In the genomic region with DNA sequence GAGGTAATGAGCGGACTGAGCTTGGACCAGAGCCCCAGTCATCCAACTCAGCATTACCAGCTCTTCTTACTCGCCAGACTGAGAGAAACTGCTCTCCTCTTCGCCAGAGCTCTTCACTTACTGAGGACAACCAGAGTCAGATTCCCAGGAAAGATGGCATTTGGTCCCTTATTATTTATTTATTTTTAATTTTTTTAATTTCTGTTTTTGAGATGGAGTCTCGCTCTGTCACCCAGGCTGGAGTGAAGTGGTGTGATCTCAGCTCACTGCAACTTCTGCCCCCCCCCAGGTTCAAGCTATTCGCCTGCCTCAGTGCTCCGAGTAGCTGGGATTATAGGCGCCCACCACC, we compare ENCODE assay signal across 2 cellular contexts.
TF ChIP-seq lines count a peak whose summit lies in the region.

No MANE protein-coding gene starts in this region.

TF ChIP-seq in IMR-90, 13 proteins besides CTCF, POLR2A, EP300 and RAD21:
- no peak for TF ChIP-seq USF2 (IDR thresholded peaks at IDR 0.05; ENCODE audit: low read depth, low read length)
- TF ChIP-seq RCOR1 (IDR thresholded peaks at IDR 0.05; ENCODE audit: insufficient replicate concordance, low read length): no peak
- no peak for TF ChIP-seq NFE2L2 (IDR thresholded peaks at IDR 0.05; ENCODE audit: low read depth, low read length)
- TF ChIP-seq MAZ (IDR thresholded peaks at IDR 0.05; ENCODE audit: borderline replicate concordance, low read depth, low read length): no peak
- no peak for TF ChIP-seq BHLHE40 (IDR thresholded peaks at IDR 0.05; ENCODE audit: low read depth, low read length)
- no peak for TF ChIP-seq FOS (IDR thresholded peaks at IDR 0.05; ENCODE audit: low read depth, low read length)
- TF ChIP-seq MAFK (IDR thresholded peaks at IDR 0.05; ENCODE audit: low read depth, low read length): no peak
- TF ChIP-seq ELK1 (IDR thresholded peaks at IDR 0.05; ENCODE audit: borderline replicate concordance, low read depth, low read length): no peak
- no peak for TF ChIP-seq CHD1 (IDR thresholded peaks at IDR 0.05; ENCODE audit: low read depth, low read length)
- TF ChIP-seq SMC3 (IDR thresholded peaks at IDR 0.05; ENCODE audit: low read depth, low read length): no peak
- no peak for TF ChIP-seq RFX5 (IDR thresholded peaks at IDR 0.05; ENCODE audit: low read depth, low read length)
- no peak for TF ChIP-seq MXI1 (IDR thresholded peaks at IDR 0.05; ENCODE audit: borderline replicate concordance, low read depth, low read length)
- TF ChIP-seq CEBPB (IDR thresholded peaks at IDR 0.05; ENCODE audit: low read depth, low read length): no peak

TF ChIP-seq in GM12878, 131 proteins besides CTCF, POLR2A, EP300 and RAD21:
- peak; percentile 17 for TF ChIP-seq E2F8 (IDR thresholded peaks at IDR 0.05; ENCODE audit: low read depth, partially characterized antibody)
- no peak for TF ChIP-seq GABPA (IDR thresholded peaks at IDR 0.05; ENCODE audit: low read depth)
- 0 out of 2 replicates have a peak, but pooled peaks have one; percentile 35 for TF ChIP-seq HDGF (IDR thresholded peaks at IDR 0.05)
